ENCODE assay signal across 8 cellular contexts in the genomic region with DNA sequence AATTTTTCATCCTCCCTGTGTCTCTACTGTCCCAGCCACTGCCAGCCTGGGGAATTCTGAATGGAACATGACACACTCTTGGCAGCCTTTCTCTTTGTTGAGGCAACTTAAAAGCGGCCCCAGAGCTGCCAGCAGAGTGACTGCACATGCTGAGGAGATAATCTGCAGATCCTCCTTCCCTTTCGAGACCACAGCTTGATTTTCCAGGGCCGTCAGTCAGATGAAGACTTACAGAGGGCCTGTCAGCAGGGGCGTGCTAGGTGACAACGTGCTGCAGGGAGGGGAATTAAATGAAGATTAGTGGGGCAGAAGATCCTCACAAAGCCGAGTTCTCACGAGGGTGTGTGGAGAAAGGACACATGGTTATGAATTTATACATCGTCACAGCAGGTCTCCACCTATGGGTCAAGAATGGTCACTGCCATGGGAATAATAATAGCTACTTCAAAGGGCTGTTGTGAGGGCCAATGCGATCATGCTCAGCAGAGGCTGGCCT.
DNase-seq lines count a peak whose midpoint lies in the region; ATAC-seq and TF ChIP-seq lines count a peak whose summit lies in the region.

No MANE protein-coding gene starts in this region.

- POLR2A ChIA-PET in Caco-2 (lab: Charles Lee) = no interaction called here

- H3K36me3 Mint-ChIP-seq in Caco-2 (ENCODE audit: insufficient read depth, unreplicated experiment) = no peaks in the 10 kb centered on the region
- no peaks in the 10 kb centered on the region for H3K36me3 Mint-ChIP-seq in stimulated activated effector memory CD8-positive, alpha-beta T cell treated with anti-CD3 and anti-CD28 coated beads, Interleukin-12 subunit alpha, Interleukin-12 subunit beta, amount 100 ng/mL, for 72 hours

- DNase-seq in Caco-2 (peak in 1 of 2 experiments; percentile 44), body of pancreas (peak; percentile 38 to 56 (median 46)), left lobe of liver (ENCODE audit: low spot score) (no peak), NCI-H1417 treated with DMSO at 0.1 percent for 48 hours (lab: John Stamatoyannopoulos, UW) (no peak), NCI-H2107 treated with DMSO at 0.1 percent for 48 hours (lab: John Stamatoyannopoulos, UW; ENCODE audit: unreplicated experiment) (no peak)
- DNase-seq in stimulated activated effector memory CD8-positive, alpha-beta T cell treated with anti-CD3 and anti-CD28 coated beads, Interleukin-12 subunit alpha, Interleukin-12 subunit beta, amount 100 ng/mL, for 72 hours (ENCODE audit: low spot score in 2 of 2) = no peak
- no peak for DNase-seq in activated CD4-positive, alpha-beta T cell treated with anti-CD3 and anti-CD28 coated beads, Interleukin-2, amount 50 U/mL, for 1 hour

- intact Hi-C loops in Caco-2 (cut with micrococcal nuclease; ENCODE audit: unreplicated experiment) (no loop called here), body of pancreas (cut with DNase I) (no loop called here)

- peak overlapping the region in 2 of 4 donors; percentile 7 to 44 for H3K27ac ChIP-seq in body of pancreas

- H3K4me1 Mint-ChIP-seq in Caco-2 (ENCODE audit: low read depth, unreplicated experiment) = no peaks in the 10 kb centered on the region
- H3K4me1 Mint-ChIP-seq in stimulated activated effector memory CD8-positive, alpha-beta T cell treated with anti-CD3 and anti-CD28 coated beads, Interleukin-12 subunit alpha, Interleukin-12 subunit beta, amount 100 ng/mL, for 72 hours = no peaks in the 10 kb centered on the region

- H3K4me3 Mint-ChIP-seq in Caco-2 (ENCODE audit: unreplicated experiment) = no peak overlapping the region
- H3K4me3 Mint-ChIP-seq in stimulated activated effector memory CD8-positive, alpha-beta T cell treated with anti-CD3 and anti-CD28 coated beads, Interleukin-12 subunit alpha, Interleukin-12 subunit beta, amount 100 ng/mL, for 72 hours = no peak overlapping the region

- H3K4me3 ChIP-seq in Caco-2 (ENCODE audit: low read depth, low read length) = no peak overlapping the region
- H3K4me3 ChIP-seq in body of pancreas = no peak overlapping the region

- peaks cover 3% of the 10 kb centered on the region for H3K27me3 Mint-ChIP-seq in Caco-2 (ENCODE audit: insufficient read depth, unreplicated experiment)

- 15 to 18% methylated on average over 9 of the region's 9 CpGs for WGBS in body of pancreas, 2 donors

- CTCF ChIA-PET in Caco-2 (lab: Charles Lee) = interaction anchor here (0.6 to 1.3 kb wide), 7 partner anchors 12 to 449 kb away, joined by 3 to 11 read pairs (median 4); no protein-coding TSS in a partner anchor

- no peaks in the 10 kb centered on the region; the same call in 1 of the 2 replicates for H3K27me3 ChIP-seq in Caco-2 (replicated peaks; ENCODE audit: control insufficient read depth, insufficient read depth, low read length)
- H3K27me3 ChIP-seq in body of pancreas = no peaks in the 10 kb centered on the region

- H3K36me3 ChIP-seq in Caco-2 (ENCODE audit: control insufficient read depth, insufficient read depth, low read length) = no peaks in the 10 kb centered on the region
- no peaks in the 10 kb centered on the region for H3K36me3 ChIP-seq in body of pancreas (replicated peaks in 1 of 2; ENCODE audit: insufficient read depth in 1 of 2, low read depth in 2 of 2)

- BruUV-seq in Caco-2 (replicated peaks; lab: Mats Ljungman, UMichigan) = no TSS peak

- TF ChIP-seq CTCF in Caco-2 (IDR thresholded peaks at IDR 0.05; ENCODE audit: insufficient read depth in 1 of 2, low read depth in 1 of 2, low read length in 1 of 2, severe bottlenecking in 1 of 2, unreplicated experiment in 1 of 2) (peak; percentile 45 to 47), LNCAP (IDR thresholded peaks at IDR 0.05) (peak; percentile 47; the same call in 1 of the 2 replicates), body of pancreas (IDR thresholded peaks at IDR 0.05) (peak; percentile 41 to 77 (median 63))

- no peaks in the 10 kb centered on the region for H3K9me3 Mint-ChIP-seq in Caco-2 (ENCODE audit: unreplicated experiment)
- H3K9me3 Mint-ChIP-seq in stimulated activated effector memory CD8-positive, alpha-beta T cell treated with anti-CD3 and anti-CD28 coated beads, Interleukin-12 subunit alpha, Interleukin-12 subunit beta, amount 100 ng/mL, for 72 hours = no peaks in the 10 kb centered on the region

- TF ChIP-seq POLR2A in body of pancreas (IDR thresholded peaks at IDR 0.05) = no peak

- no peak overlapping the region for H3K27ac Mint-ChIP-seq in Caco-2 (ENCODE audit: unreplicated experiment)
- no peak overlapping the region for H3K27ac Mint-ChIP-seq in stimulated activated effector memory CD8-positive, alpha-beta T cell treated with anti-CD3 and anti-CD28 coated beads, Interleukin-12 subunit alpha, Interleukin-12 subunit beta, amount 100 ng/mL, for 72 hours

- H3K9me3 ChIP-seq in Caco-2 (no peaks in the 10 kb centered on the region), body of pancreas (no peaks in the 10 kb centered on the region)

- peak; percentile 67 for ATAC-seq in body of pancreas
- peak; percentile 55 for ATAC-seq in left lobe of liver
- no peak for ATAC-seq in stimulated activated effector memory CD8-positive, alpha-beta T cell treated with anti-CD3 and anti-CD28 coated beads, Interleukin-12 subunit alpha, Interleukin-12 subunit beta, amount 100 ng/mL, for 72 hours

- H3K4me1 ChIP-seq in Caco-2 = no peaks in the 10 kb centered on the region
- H3K4me1 ChIP-seq in body of pancreas = peaks cover 38% of the 10 kb centered on the region

Comparison
In these comparisons a context has a peak if more than half of its experiments do, and no peak if none do; other contexts are left out.
1. DNase-seq: peak in body of pancreas (4 of 4); none in left lobe of liver (single experiment), NCI-H1417 treated with DMSO at 0.1 percent for 48 hours (single experiment), stimulated activated effector memory CD8-positive, alpha-beta T cell treated with anti-CD3 and anti-CD28 coated beads, Interleukin-12 subunit alpha, Interleukin-12 subunit beta, amount 100 ng/mL, for 72 hours (0 of 2), NCI-H2107 treated with DMSO at 0.1 percent for 48 hours (single experiment) and activated CD4-positive, alpha-beta T cell treated with anti-CD3 and anti-CD28 coated beads, Interleukin-2, amount 50 U/mL, for 1 hour (single experiment).
2. Peak in every context shown above with its lines, with median percentiles within 50 percentile points of each other: CTCF ChIP-seq.